1 cellular context compared by ENCODE assay signal in genomic region chr12:93624595-93625294, GRCh38.
A peak's percentile ranks its signal among the peaks of the same experiment; 100 is the strongest.
TF ChIP-seq lines count a peak whose summit lies in the region.

No MANE protein-coding gene starts in this region.

TF ChIP-seq in HCT116, 20 proteins besides CTCF, POLR2A, EP300 and RAD21 (continued from another document):
- TF ChIP-seq ZBTB33 (IDR thresholded peaks at IDR 0.05; ENCODE audit: extremely low read depth, insufficient replicate concordance, low read length) (no peak), SRF (IDR thresholded peaks at IDR 0.05; ENCODE audit: low read depth) (peak; percentile 64; the same call in 1 of the 2 replicates), JUND (IDR thresholded peaks at IDR 0.05) (peak; percentile 93)
TF ChIP-seq in HCT116: peak in this region for 4.
